In the genomic region with DNA sequence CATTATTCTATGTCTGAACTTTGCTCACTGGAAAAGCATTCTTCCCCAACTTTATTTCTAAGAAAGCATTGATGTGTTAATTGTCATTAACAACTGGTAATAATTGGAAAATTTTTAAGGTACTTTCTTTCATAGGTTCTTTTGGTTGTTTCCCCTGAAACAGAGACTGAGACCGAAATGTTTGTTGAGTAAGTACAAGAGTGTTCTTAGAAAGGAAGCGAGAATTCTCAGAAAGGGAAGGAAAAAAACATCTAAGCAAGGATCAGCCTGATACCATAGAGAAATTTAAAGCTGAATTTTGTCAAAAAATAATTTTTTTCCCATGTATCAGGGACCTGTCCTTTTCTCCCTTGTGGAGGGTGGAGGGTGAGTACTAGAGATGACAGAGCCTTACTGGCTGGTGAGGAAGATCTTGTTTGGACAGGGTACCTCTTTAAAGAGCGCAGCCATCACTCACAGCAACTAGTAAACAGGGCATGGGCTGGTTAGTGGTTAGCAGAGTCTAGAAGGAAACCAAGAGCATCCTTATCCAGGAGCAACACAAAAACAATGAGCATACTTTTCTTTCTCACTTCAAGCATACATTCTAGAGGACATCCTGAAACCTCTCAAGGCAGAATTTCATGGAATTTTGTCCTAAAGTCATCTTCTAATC, we compare ENCODE assay signal across 21 cellular contexts.
DNase-seq lines count a peak whose midpoint lies in the region; ATAC-seq, FAIRE-seq and TF ChIP-seq lines count a peak whose summit lies in the region.
"Had no signal": no experiment of that assay in that cellular context is flagged by ENCODE, and none has a peak within 500 bp of the region (broad histone marks: within the 10 kb centered on the region; RNA-seq: fewer than 3 reads in every experiment).

No MANE protein-coding gene starts in this region.

- no peak overlapping the region for H3K23ac ChIP-seq in H1 (ENCODE audit: insufficient read length)

- no peak for TF ChIP-seq POLR2A in H1 (IDR thresholded peaks at IDR 0.05; ENCODE audit: control extremely low read depth in 1 of 2, low read depth in 2 of 2, low read length in 2 of 2)

- no peaks in the 10 kb centered on the region for H3K4me1 Mint-ChIP-seq in stimulated activated naive B cell treated with anti-CD40 and anti-IgM and Interleukin-4, amounts not matched to agents 10 μg/mL and 1 μg/mL and 100 μg/mL, for 72 hours

- H2BK120ac ChIP-seq in H1 (replicated peaks; ENCODE audit: low read depth, low read length): no peak overlapping the region

- H4K5ac ChIP-seq in H1 (ENCODE audit: insufficient read length, low read depth, low read length): peak overlapping the region; percentile 19

- H3K36me3 ChIP-seq in SK-N-SH (replicated peaks in 1 of 2; ENCODE audit: control insufficient read depth in 1 of 2, insufficient read depth in 2 of 2, low read length in 1 of 2): no peaks in the 10 kb centered on the region
- H3K36me3 ChIP-seq in MM.1S (replicated peaks; ENCODE audit: insufficient read depth, low read length): no peaks in the 10 kb centered on the region
- no peaks in the 10 kb centered on the region for H3K36me3 ChIP-seq in H1 (ENCODE audit: control insufficient read depth in 2 of 4, insufficient read depth in 4 of 4, low read length in 3 of 4)

- no peaks in the 10 kb centered on the region for H3K4me1 ChIP-seq in SK-N-SH (ENCODE audit: control insufficient read depth in 1 of 2, insufficient read depth in 2 of 2, low read depth in 1 of 2, low read length in 1 of 2)
- H3K4me1 ChIP-seq in MM.1S (ENCODE audit: low read length): peaks cover 17% of the 10 kb centered on the region
- peaks cover 0 to 3% (median 0%) of the 10 kb centered on the region in 4 experiments; a peak in 2 of 7 replicates for H3K4me1 ChIP-seq in H1 (replicated peaks in 1 of 4; ENCODE audit: control insufficient read depth in 3 of 4, insufficient read depth in 4 of 4, low read length in 3 of 4)
- H3K4me1 ChIP-seq: A549 had no signal

- WGBS in SK-N-SH (ENCODE audit: low lambda C conversion rate): 0% methylated on average over 3 of the region's 3 CpGs
- 88% methylated on average over 3 of the region's 3 CpGs; no CpG with 5 or more reads in 1 of the 2 experiments for WGBS in H1 (ENCODE audit: extremely low coverage in 1 of 2, insufficient coverage in 1 of 2, insufficient read length in 1 of 2, insufficient replicate concordance in 2 of 2, low coverage in 1 of 2, low lambda C conversion rate in 2 of 2, missing lambda C conversion rate in 1 of 2), 2 experiments

- no peaks in the 10 kb centered on the region for H3K36me3 Mint-ChIP-seq in stimulated activated naive B cell treated with anti-CD40 and anti-IgM and Interleukin-4, amounts not matched to agents 10 μg/mL and 1 μg/mL and 100 μg/mL, for 72 hours

- no peak overlapping the region for H3K27ac ChIP-seq in SK-N-SH (ENCODE audit: low read depth in 2 of 2, low read length in 1 of 2)
- H3K27ac ChIP-seq in MM.1S (ENCODE audit: low read length): peak overlapping the region; percentile 56; the same call in 1 of the 2 replicates
- H3K27ac ChIP-seq in H1 (ENCODE audit: low read depth, low read length): no peak overlapping the region
- H3K27ac ChIP-seq: 22Rv1, A549, C4-2B had no signal

- H3K27me3 ChIP-seq in SK-N-SH (ENCODE audit: insufficient read depth) (no peaks in the 10 kb centered on the region), MM.1S (replicated peaks; ENCODE audit: insufficient read depth, low read length) (no peaks in the 10 kb centered on the region), H1 (replicated peaks in 1 of 4; ENCODE audit: control insufficient read depth in 3 of 4, extremely low read depth in 1 of 4, insufficient read depth in 3 of 4, low read length in 3 of 4) (no peaks in the 10 kb centered on the region)

- CTCF ChIA-PET in SK-N-SH (lab: Yijun Ruan, JAX): no interaction called here
- CTCF ChIA-PET in H1 (lab: Charles Lee; ENCODE audit: partially characterized antibody): no interaction called here

- H2BK20ac ChIP-seq in H1 (ENCODE audit: low read length): no peak overlapping the region

- no peaks in the 10 kb centered on the region for H3K79me1 ChIP-seq in H1 (ENCODE audit: low read depth, low read length)

- H3K9me3 ChIP-seq in SK-N-SH (no peaks in the 10 kb centered on the region), MM.1S (replicated peaks; ENCODE audit: insufficient read depth, low read length) (no peaks in the 10 kb centered on the region), H1 (ENCODE audit: insufficient read depth in 2 of 2, low read depth in 1 of 2, low read length in 1 of 2) (peaks cover 3 to 5% of the 10 kb centered on the region in 2 experiments; a peak in 1 of 4 replicates)
- H3K9me3 ChIP-seq: A549 had no signal

- no peak for FAIRE-seq in H1 (lab: Jason Lieb, UNC)
- FAIRE-seq: A549, GM19239, H54, HTR-8/SVneo had no signal

- H3K9me2 ChIP-seq in SK-N-SH (no peaks in the 10 kb centered on the region), MM.1S (replicated peaks; ENCODE audit: insufficient read depth, low read length) (no peaks in the 10 kb centered on the region)

- H2BK5ac ChIP-seq in H1 (ENCODE audit: low read depth, low read length): no peak overlapping the region

- TF ChIP-seq CTCF in SK-N-SH (IDR thresholded peaks at IDR 0.05): no peak
- TF ChIP-seq CTCF in MM.1S (IDR thresholded peaks at IDR 0.05; ENCODE audit: low read length): no peak
- no peak for TF ChIP-seq CTCF in H1 (IDR thresholded peaks at IDR 0.05; ENCODE audit: control extremely low read depth in 1 of 3, insufficient read depth in 1 of 3, low read depth in 1 of 3, low read length in 3 of 3)

- no peaks in the 10 kb centered on the region for H3K27me3 Mint-ChIP-seq in stimulated activated naive B cell treated with anti-CD40 and anti-IgM and Interleukin-4, amounts not matched to agents 10 μg/mL and 1 μg/mL and 100 μg/mL, for 72 hours
- H3K27me3 Mint-ChIP-seq: CD4-positive, alpha-beta T cell had no signal

- H3F3A ChIP-seq in SK-N-SH (replicated peaks; ENCODE audit: insufficient read depth): no peaks in the 10 kb centered on the region
- no peaks in the 10 kb centered on the region for H3F3A ChIP-seq in MM.1S (ENCODE audit: insufficient read depth, low read length)

- H3K4me2 ChIP-seq in SK-N-SH (no peak overlapping the region), MM.1S (ENCODE audit: low read depth, low read length) (peak overlapping the region; percentile 42; the same call in 1 of the 2 replicates), H1 (ENCODE audit: insufficient read depth in 1 of 2, low read depth in 2 of 2, low read length in 2 of 2) (no peak overlapping the region; a peak in 2 of 4 replicates)
- H3K4me2 ChIP-seq: A549 had no signal

- H3K4ac ChIP-seq in H1 (replicated peaks; ENCODE audit: insufficient read length, low read depth, low read length): no peak overlapping the region

- ATAC-seq in SK-N-SH treated with all-trans-retinoic acid at 6 μM for 48 hours: no peak
- ATAC-seq in stimulated activated naive B cell treated with anti-CD40 and anti-IgM and Interleukin-4, amounts not matched to agents 10 μg/mL and 1 μg/mL and 100 μg/mL, for 72 hours (replicated peaks): no peak
- ATAC-seq: A549, HCT116 had no signal

- H3K79me2 ChIP-seq in SK-N-SH (ENCODE audit: insufficient read depth) (no peaks in the 10 kb centered on the region), MM.1S (ENCODE audit: low read length) (no peaks in the 10 kb centered on the region), H1 (ENCODE audit: control insufficient read depth in 1 of 2, insufficient read depth in 2 of 2, low read length in 2 of 2) (no peaks in the 10 kb centered on the region)

- H4K20me1 ChIP-seq in SK-N-SH (ENCODE audit: insufficient read depth) (no peaks in the 10 kb centered on the region), MM.1S (ENCODE audit: insufficient read depth, low read length) (no peaks in the 10 kb centered on the region), H1 (replicated peaks in 1 of 2; ENCODE audit: control insufficient read depth in 1 of 2, insufficient read depth in 2 of 2, low read length in 2 of 2) (no peaks in the 10 kb centered on the region)

- H2AFZ ChIP-seq in SK-N-SH (ENCODE audit: low read depth) (0 out of 2 replicates have a peak overlapping the region, but pooled peaks have one; percentile 22), MM.1S (ENCODE audit: low read length) (no peak overlapping the region), H1 (ENCODE audit: low read length) (no peak overlapping the region)

- no peak overlapping the region for H3K4me3 Mint-ChIP-seq in stimulated activated naive B cell treated with anti-CD40 and anti-IgM and Interleukin-4, amounts not matched to agents 10 μg/mL and 1 μg/mL and 100 μg/mL, for 72 hours
- H3K4me3 Mint-ChIP-seq: CD4-positive, alpha-beta T cell; HFFc6 had no signal

- H4K91ac ChIP-seq in H1 (replicated peaks; ENCODE audit: insufficient read length, low read length): no peak overlapping the region

- TF ChIP-seq RAD21 in SK-N-SH (IDR thresholded peaks at IDR 0.05; ENCODE audit: low read length): no peak
- TF ChIP-seq RAD21 in H1 (IDR thresholded peaks at IDR 0.05 in 1 of 2, conservative IDR thresholded peaks at IDR 0.05 in 1 of 2; ENCODE audit: low read depth in 2 of 2, low read length in 2 of 2): no peak

- H3K9ac ChIP-seq in SK-N-SH (no peak overlapping the region), MM.1S (ENCODE audit: low read length) (no peak overlapping the region), H1 (replicated peaks in 1 of 4; ENCODE audit: extremely low read depth in 1 of 4, low read depth in 3 of 4, low read length in 3 of 4) (no peak overlapping the region)

- no peak overlapping the region for H3K56ac ChIP-seq in H1 (replicated peaks; ENCODE audit: insufficient read length, low read depth, low read length)

- no peak overlapping the region for H2BK15ac ChIP-seq in H1 (ENCODE audit: low read length)

- TF ChIP-seq EP300 in SK-N-SH (IDR thresholded peaks at IDR 0.05; ENCODE audit: borderline replicate concordance in 1 of 2, low read depth in 1 of 2, low read length in 1 of 2): no peak
- TF ChIP-seq EP300 in H1 (IDR thresholded peaks at IDR 0.05; ENCODE audit: borderline replicate concordance in 1 of 2, low read depth in 2 of 2, low read length in 2 of 2): no peak

- POLR2A ChIA-PET in SK-N-SH (lab: Yijun Ruan, JAX) (no interaction called here), H1 (lab: Charles Lee; ENCODE audit: partially characterized antibody) (no interaction called here)

- no peak overlapping the region for H2AK5ac ChIP-seq in H1 (ENCODE audit: low read depth, low read length)

- H3K9me3 Mint-ChIP-seq in stimulated activated naive B cell treated with anti-CD40 and anti-IgM and Interleukin-4, amounts not matched to agents 10 μg/mL and 1 μg/mL and 100 μg/mL, for 72 hours: peaks cover 14 to 18% of the 10 kb centered on the region in 2 donors

- no peak overlapping the region for H3K18ac ChIP-seq in H1 (ENCODE audit: extremely low read depth, low read length)

- H3K23me2 ChIP-seq in H1 (ENCODE audit: low read depth, low read length): no peaks in the 10 kb centered on the region

- no peak overlapping the region for H3K14ac ChIP-seq in H1 (ENCODE audit: insufficient read length)

- H3K4me3 ChIP-seq in SK-N-SH (ENCODE audit: low read depth in 2 of 2, low read length in 1 of 2) (no peak overlapping the region), MM.1S (ENCODE audit: low read length) (no peak overlapping the region), H1 (ENCODE audit: extremely low read depth in 1 of 4, insufficient read depth in 2 of 4, low read depth in 3 of 4, low read length in 4 of 4) (no peak overlapping the region)
- H3K4me3 ChIP-seq: A549 had no signal

- H2BK12ac ChIP-seq in H1 (ENCODE audit: low read depth, low read length): peak overlapping the region; percentile 12; the same call in 1 of the 2 replicates

- DNase-seq in SK-N-SH: no peak
- peak; percentile 27 for DNase-seq in MM.1S
- DNase-seq in H1 (ENCODE audit: low read depth in 1 of 2, low spot score in 2 of 2): no peak
- DNase-seq in stimulated activated naive B cell treated with anti-CD40 and anti-IgM and Interleukin-4, amounts not matched to agents 10 μg/mL and 1 μg/mL and 100 μg/mL, for 72 hours: no peak
- DNase-seq in activated gamma-delta T cell treated with Interleukin-2 at 50 U/mL for 16 hours: no peak
- DNase-seq in NCI-H146 treated with DMSO at 0.1 percent for 48 hours (lab: John Stamatoyannopoulos, UW; ENCODE audit: unreplicated experiment): no peak
- DNase-seq: AML-193; CD4-positive, alpha-beta T cell; DMS153; DMS79; GF-D8; HFFc6; IMR-90 had no signal

- no peak overlapping the region for H3K27ac Mint-ChIP-seq in stimulated activated naive B cell treated with anti-CD40 and anti-IgM and Interleukin-4, amounts not matched to agents 10 μg/mL and 1 μg/mL and 100 μg/mL, for 72 hours
- H3K27ac Mint-ChIP-seq: CD4-positive, alpha-beta T cell; HFFc6 had no signal

- no peak overlapping the region for H4K8ac ChIP-seq in H1 (ENCODE audit: extremely low read depth, insufficient read depth, low read length)
